9 cellular contexts compared by ENCODE assay signal in genomic region chr6:158663465-158664167, GRCh38. TPM values are rescaled to one million over a fixed set of nuclear protein-coding genes. Genes with fewer than 3 reads are reported as not detected.
A peak's percentile ranks its signal among the peaks of the same experiment; 100 is the strongest.
DNase-seq lines count a peak whose midpoint lies in the region; ATAC-seq and TF ChIP-seq lines count a peak whose summit lies in the region.
"Had no signal": no experiment of that assay in that cellular context is flagged by ENCODE, and none has a peak within 500 bp of the region (broad histone marks: within the 10 kb centered on the region; RNA-seq: fewer than 3 reads in every experiment).

No MANE protein-coding gene starts in this region.

- no peaks in the 10 kb centered on the region for H3K27me3 Mint-ChIP-seq in T-cell

- peaks cover 37 to 59% (median 52%) of the 10 kb centered on the region in 3 donors for H3K4me1 Mint-ChIP-seq in T-cell

- H3K27me3 ChIP-seq in stomach smooth muscle (ENCODE audit: control insufficient read depth in 1 of 2, insufficient read depth in 2 of 2, low read length in 2 of 2) = no peaks in the 10 kb centered on the region
- H3K27me3 ChIP-seq in osteoblast (ENCODE audit: insufficient read depth, low read length) = no peaks in the 10 kb centered on the region

- ATAC-seq in T-cell (replicated peaks in 1 of 4) (peak in 1 of 4 experiments; percentile 26), GM21367 (IDR thresholded peaks at IDR 0.05; ENCODE audit: unreplicated experiment) (no peak)

- H3K9me3 ChIP-seq in iPS-18c (ENCODE audit: control insufficient read depth, insufficient read depth, low read length) (no peaks in the 10 kb centered on the region), stomach smooth muscle (ENCODE audit: control insufficient read depth in 2 of 2, low read length in 2 of 2) (no peaks in the 10 kb centered on the region), osteoblast (ENCODE audit: low read depth, low read length) (no peaks in the 10 kb centered on the region)

- peak; percentile 74 for DNase-seq in NCI-H510A treated with DMSO at 0.1 percent for 48 hours (lab: John Stamatoyannopoulos, UW)
- no peak for DNase-seq in NCI-H510A (lab: John Stamatoyannopoulos, UW)
- DNase-seq in T-cell = no peak
- DNase-seq in SW 1271 (lab: John Stamatoyannopoulos, UW) = no peak
- DNase-seq in osteoblast (ENCODE audit: insufficient read length, low spot score, missing footprints) = no peak
- DNase-seq: NCI-H1436 had no signal

- peaks cover 47% of the 10 kb centered on the region for H3K36me3 Mint-ChIP-seq in T-cell

- H4K20me1 ChIP-seq in osteoblast (ENCODE audit: insufficient read depth, low read length) = no peaks in the 10 kb centered on the region

- peak overlapping the region; percentile 31 for H3K27ac ChIP-seq in stomach smooth muscle (ENCODE audit: low read length)
- H3K27ac ChIP-seq in osteoblast (ENCODE audit: low read depth, low read length) = no peak overlapping the region

- H2AFZ ChIP-seq in osteoblast (ENCODE audit: low read length) = no peak overlapping the region

- peak overlapping the region; percentile 71 to 81 (median 76) for H3K4me3 Mint-ChIP-seq in T-cell

- H3K79me2 ChIP-seq in osteoblast (ENCODE audit: insufficient read depth, low read length) = no peaks in the 10 kb centered on the region

- TF ChIP-seq CTCF in osteoblast (IDR thresholded peaks at IDR 0.05; ENCODE audit: extremely low read depth, low read depth, low read length) = no peak

- H3K36me3 ChIP-seq in stomach smooth muscle (ENCODE audit: control insufficient read depth in 2 of 2, insufficient read depth in 2 of 2, low read length in 2 of 2) = no peaks in the 10 kb centered on the region
- no peaks in the 10 kb centered on the region for H3K36me3 ChIP-seq in osteoblast (ENCODE audit: insufficient read depth, low read length)

- peak overlapping the region; percentile 74 to 89 for H3K27ac Mint-ChIP-seq in T-cell

- H3K4me3 ChIP-seq in iPS-18c (ENCODE audit: insufficient read depth, low read depth, low read length) (peak overlapping the region; percentile 10; the same call in 1 of the 2 replicates), stomach smooth muscle (ENCODE audit: low read length in 2 of 2) (peak overlapping the region; percentile 33 to 59), osteoblast (ENCODE audit: insufficient read depth, low read length) (no peak overlapping the region)

- CTCF ChIA-PET in T-cell (lab: Charles Lee) = interaction anchor here in 1 of 2 donors (5.7 kb wide), 1 partner anchor 27 kb away, joined by 85 read pairs; no protein-coding TSS in a partner anchor

- no peak overlapping the region for H3K4me2 ChIP-seq in osteoblast (ENCODE audit: insufficient read depth, low read length)

- peaks cover 2% of the 10 kb centered on the region for H3K4me1 ChIP-seq in stomach smooth muscle (ENCODE audit: control insufficient read depth, insufficient read depth, low read length)
- H3K4me1 ChIP-seq in osteoblast (ENCODE audit: insufficient read depth, low read length) = peaks cover 8% of the 10 kb centered on the region

- H3K9ac ChIP-seq in stomach smooth muscle (ENCODE audit: low read length in 2 of 2) = no peak overlapping the region

- POLR2A ChIA-PET in T-cell (lab: Charles Lee) = interaction anchor here (0.6 to 1.4 kb wide), 5 partner anchors 14 to 34 kb away, joined by 3 to 5 read pairs (median 4); partner anchors contain the start of gene SYTL3 (in 1 of the 2)

- H3K9me3 Mint-ChIP-seq in T-cell = no peaks in the 10 kb centered on the region

RNA-seq across cellular contexts. Expression of gene SYTL3, which starts 13.8 kb away (rescaled TPM):
- total RNA-seq in T-cell = 10 to 100 TPM; 14.4 to 45.6 (median 22.9) TPM
- 1.5 and 2.2 TPM in 2 replicates for total RNA-seq in osteoblast

RNA-seq across cellular contexts. Expression of gene DYNLT1, which starts 19.1 kb away (rescaled TPM):
- total RNA-seq in T-cell (100 to 1,000 TPM in 1 of 5 donors, 10 to 100 TPM in 4; 50.8 to 128 (median 59.5) TPM), osteoblast (54.3 and 70.4 TPM in 2 replicates)
